ENCODE assay signal across 1 cellular context in genomic region chr7:116910367-116910766, GRCh38.
TF ChIP-seq lines count a peak whose summit lies in the region.

No MANE protein-coding gene starts in this region.

TF ChIP-seq in K562, 482 proteins besides CTCF, POLR2A, EP300 and RAD21:
- TF ChIP-seq ZNF143 (CRISPR knock-in tag; IDR thresholded peaks at IDR 0.05) (no peak), ZNF316 (IDR thresholded peaks at IDR 0.05) (peak; percentile 74), MAFF (IDR thresholded peaks at IDR 0.05; ENCODE audit: low read length) (peak; percentile 41), C11orf30 (IDR thresholded peaks at IDR 0.05; ENCODE audit: low read depth) (peak; percentile 52; the same call in 1 of the 2 replicates), MAFK (IDR thresholded peaks at IDR 0.05; ENCODE audit: low read length) (peak; percentile 7; the same call in 1 of the 2 replicates)
